1 cellular context compared by ENCODE assay signal in the genomic region with DNA sequence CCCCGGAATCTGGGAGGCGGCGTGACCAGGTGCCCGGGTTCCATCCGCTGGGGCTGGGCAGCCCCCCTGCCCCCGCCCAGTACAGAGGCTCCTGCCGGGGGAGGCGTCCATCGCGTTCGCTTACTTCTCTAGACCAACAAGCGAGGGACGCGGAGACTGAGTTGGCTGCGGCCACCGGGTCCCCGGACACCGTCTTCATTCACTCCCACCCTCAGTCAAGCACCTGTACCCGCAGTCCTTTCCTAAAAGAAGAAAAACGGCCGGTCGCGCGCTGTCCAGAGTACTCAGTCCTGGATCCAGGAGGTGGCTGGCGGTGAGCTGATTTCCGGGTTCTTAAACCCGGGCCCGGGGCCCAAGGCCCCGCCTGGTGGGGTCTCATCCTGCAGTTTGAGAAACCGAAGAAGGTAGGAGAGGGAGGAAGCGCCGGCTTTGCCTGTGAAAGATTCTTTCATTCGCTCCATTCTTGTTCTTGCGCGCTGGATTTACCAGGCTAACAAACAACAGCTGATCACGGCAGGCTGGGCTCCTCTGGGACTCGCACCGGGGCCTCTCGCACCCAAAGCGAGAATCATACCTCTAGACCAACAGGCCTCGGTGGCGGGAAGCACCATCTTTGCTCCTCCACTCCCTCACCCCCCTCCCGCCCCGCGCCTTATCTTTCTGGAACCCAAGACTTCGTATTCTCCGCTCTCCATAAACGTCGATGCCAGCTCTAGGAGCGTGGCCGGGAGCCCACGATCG.
TF ChIP-seq lines count a peak whose summit lies in the region.

No MANE protein-coding gene starts in this region.

TF ChIP-seq in H1, 55 proteins besides CTCF, POLR2A, EP300 and RAD21:
- TF ChIP-seq SP4 (IDR thresholded peaks at IDR 0.05; ENCODE audit: low read length) (no peak), KDM4A (IDR thresholded peaks at IDR 0.05; ENCODE audit: low read depth, low read length, severe bottlenecking) (peak; percentile 1), SRF (IDR thresholded peaks at IDR 0.05; ENCODE audit: low read depth, low read length) (no peak), TAF1 (IDR thresholded peaks at IDR 0.05; ENCODE audit: low read depth, low read length) (peak; percentile 17; the same call in 1 of the 2 replicates), SUZ12 (IDR thresholded peaks at IDR 0.05; ENCODE audit: low read length) (no peak), ZNF274 (IDR thresholded peaks at IDR 0.05; ENCODE audit: borderline replicate concordance, extremely low read depth, low read length) (no peak), CBX8 (IDR thresholded peaks at IDR 0.05; ENCODE audit: borderline replicate concordance, low read depth, low read length) (no peak), HDAC2 (IDR thresholded peaks at IDR 0.05; ENCODE audit: borderline replicate concordance in 1 of 2, low read depth in 2 of 2, low read length in 2 of 2) (peak in 1 of 2 experiments; percentile 83; a peak in 1 of 4 replicates), CHD2 (IDR thresholded peaks at IDR 0.05; ENCODE audit: low read length) (no peak), SIRT6 (IDR thresholded peaks at IDR 0.05; ENCODE audit: low read length) (no peak), MAFK (IDR thresholded peaks at IDR 0.05; ENCODE audit: low read depth, low read length) (no peak), CREB1 (IDR thresholded peaks at IDR 0.05) (no peak), SP1 (IDR thresholded peaks at IDR 0.05; ENCODE audit: low read depth, low read length) (no peak), HDAC6 (IDR thresholded peaks at IDR 0.05; ENCODE audit: low read depth, low read length) (no peak), EGR1 (IDR thresholded peaks at IDR 0.05; ENCODE audit: borderline replicate concordance, low read depth, low read length) (no peak), RBBP5 (IDR thresholded peaks at IDR 0.05; ENCODE audit: borderline replicate concordance, low read depth, low read length) (peak; percentile 35; the same call in 1 of the 2 replicates), KDM5A (IDR thresholded peaks at IDR 0.05; ENCODE audit: low read length) (no peak), EZH2 (IDR thresholded peaks at IDR 0.05; ENCODE audit: low read depth, low read length, severe bottlenecking) (peak; percentile 44), SAP30 (IDR thresholded peaks at IDR 0.05; ENCODE audit: insufficient read depth, insufficient replicate concordance, low read length) (peak; percentile 81), SIN3A (conservative IDR thresholded peaks at IDR 0.05 in 1 of 2, IDR thresholded peaks at IDR 0.05 in 1 of 2; ENCODE audit: low read depth in 1 of 2, low read length in 2 of 2) (peak; percentile 80 to 84; a peak in 3 of 4 replicates), CBX5 (IDR thresholded peaks at IDR 0.05; ENCODE audit: low read depth, low read length) (no peak)
- TF ChIP-seq, protein P1, sequence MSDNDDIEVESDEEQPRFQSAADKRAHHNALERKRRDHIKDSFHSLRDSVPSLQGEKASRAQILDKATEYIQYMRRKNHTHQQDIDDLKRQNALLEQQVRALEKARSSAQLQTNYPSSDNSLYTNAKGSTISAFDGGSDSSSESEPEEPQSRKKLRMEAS (IDR thresholded peaks at IDR 0.05), result no peak
- TF ChIP-seq, protein P2, sequence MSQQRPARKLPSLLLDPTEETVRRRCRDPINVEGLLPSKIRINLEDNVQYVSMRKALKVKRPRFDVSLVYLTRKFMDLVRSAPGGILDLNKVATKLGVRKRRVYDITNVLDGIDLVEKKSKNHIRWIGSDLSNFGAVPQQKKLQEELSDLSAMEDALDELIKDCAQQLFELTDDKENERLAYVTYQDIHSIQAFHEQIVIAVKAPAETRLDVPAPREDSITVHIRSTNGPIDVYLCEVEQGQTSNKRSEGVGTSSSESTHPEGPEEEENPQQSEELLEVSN (IDR thresholded peaks at IDR 0.05), result 0 out of 2 replicates have a peak, but pooled peaks have one; percentile 49
TF ChIP-seq in H1: peak in this region for 8.
